In genomic region chr4:88138561-88138960, GRCh38 we compare ENCODE assay signal across 18 cellular contexts. TPM values are rescaled to one million over a fixed set of nuclear protein-coding genes. Genes with fewer than 3 reads are reported as not detected.
DNase-seq lines count a peak whose midpoint lies in the region; ATAC-seq, FAIRE-seq and TF ChIP-seq lines count a peak whose summit lies in the region.
"Had no signal": no experiment of that assay in that cellular context is flagged by ENCODE, and none has a peak within 500 bp of the region (broad histone marks: within the 10 kb centered on the region; RNA-seq: fewer than 3 reads in every experiment).

No MANE protein-coding gene starts in this region.

- H3K27me3 ChIP-seq in breast epithelium (no peaks in the 10 kb centered on the region), astrocyte (ENCODE audit: insufficient read depth, low read length) (peaks cover 3% of the 10 kb centered on the region), foreskin keratinocyte (no peaks in the 10 kb centered on the region), subcutaneous abdominal adipose tissue (ENCODE audit: control insufficient read depth in 5 of 5, insufficient read depth in 4 of 5, low read length in 5 of 5) (no peaks in the 10 kb centered on the region), uterus (no peaks in the 10 kb centered on the region)
- H3K27me3 ChIP-seq: ascending aorta, tibial nerve had no signal

- H3K27me3 Mint-ChIP-seq in MCF 10A (ENCODE audit: insufficient read depth, unreplicated experiment) (no peaks in the 10 kb centered on the region), astrocyte (ENCODE audit: low read depth, unreplicated experiment) (no peaks in the 10 kb centered on the region)

- CTCF ChIA-PET in MCF 10A (lab: Yijun Ruan, JAX) = interaction anchor here (0.6 kb wide), 1 partner anchor 105 kb away, joined by 4 read pairs; no protein-coding TSS in a partner anchor

- no peak overlapping the region for H3K27ac ChIP-seq in breast epithelium
- no peak overlapping the region for H3K27ac ChIP-seq in astrocyte (ENCODE audit: low read depth, low read length)
- H3K27ac ChIP-seq in foreskin keratinocyte = no peak overlapping the region
- H3K27ac ChIP-seq in subcutaneous abdominal adipose tissue (ENCODE audit: low read depth, low read length) = peak overlapping the region; percentile 29
- no peak overlapping the region for H3K27ac ChIP-seq in uterus
- H3K27ac ChIP-seq: 22Rv1, ascending aorta, tibial nerve had no signal

- H3K4me3 Mint-ChIP-seq in MCF 10A (ENCODE audit: unreplicated experiment) (no peak overlapping the region), astrocyte (ENCODE audit: unreplicated experiment) (no peak overlapping the region)
- H3K4me3 Mint-ChIP-seq: activated T-cell treated with anti-CD3 and anti-CD28 coated beads, Interleukin-2, amount 50 U/mL, for 72 hours; natural killer cell had no signal

- H3K36me3 Mint-ChIP-seq in MCF 10A (ENCODE audit: insufficient read depth, unreplicated experiment) = no peaks in the 10 kb centered on the region
- no peaks in the 10 kb centered on the region for H3K36me3 Mint-ChIP-seq in astrocyte (ENCODE audit: low read depth, unreplicated experiment)
- H3K36me3 Mint-ChIP-seq: natural killer cell had no signal

- no peaks in the 10 kb centered on the region for H3K9me3 ChIP-seq in breast epithelium
- no peaks in the 10 kb centered on the region for H3K9me3 ChIP-seq in astrocyte (ENCODE audit: insufficient read depth, low read depth, low read length)
- H3K9me3 ChIP-seq in subcutaneous abdominal adipose tissue (ENCODE audit: control insufficient read depth in 5 of 5, low read length in 5 of 5) = no peaks in the 10 kb centered on the region
- no peaks in the 10 kb centered on the region for H3K9me3 ChIP-seq in uterus
- H3K9me3 ChIP-seq: ascending aorta, tibial nerve had no signal

- H3K4me1 ChIP-seq in breast epithelium (no peaks in the 10 kb centered on the region), astrocyte (ENCODE audit: insufficient read depth, low read length) (peaks cover 6% of the 10 kb centered on the region), foreskin keratinocyte (peaks cover 14% of the 10 kb centered on the region), subcutaneous abdominal adipose tissue (ENCODE audit: control insufficient read depth in 5 of 5, insufficient read depth in 5 of 5, low read length in 5 of 5) (peaks cover 0 to 6% (median 4%) of the 10 kb centered on the region in 5 donors), uterus (no peaks in the 10 kb centered on the region)
- H3K4me1 ChIP-seq: ascending aorta had no signal

- H3K36me3 ChIP-seq in breast epithelium = no peaks in the 10 kb centered on the region
- H3K36me3 ChIP-seq in astrocyte (ENCODE audit: insufficient read depth, low read length) = no peaks in the 10 kb centered on the region
- H3K36me3 ChIP-seq in subcutaneous abdominal adipose tissue (ENCODE audit: control insufficient read depth in 5 of 5, insufficient read depth in 5 of 5, low read length in 5 of 5) = no peaks in the 10 kb centered on the region
- no peaks in the 10 kb centered on the region for H3K36me3 ChIP-seq in uterus
- H3K36me3 ChIP-seq: ascending aorta, tibial nerve had no signal

- H3K27ac Mint-ChIP-seq in MCF 10A (ENCODE audit: low read depth, unreplicated experiment) (no peak overlapping the region), astrocyte (ENCODE audit: unreplicated experiment) (peak overlapping the region; percentile 0)
- H3K27ac Mint-ChIP-seq: activated T-cell treated with anti-CD3 and anti-CD28 coated beads, Interleukin-2, amount 50 U/mL, for 72 hours; natural killer cell had no signal

- no peaks in the 10 kb centered on the region for H3K79me2 ChIP-seq in astrocyte (ENCODE audit: insufficient read depth, low read length)

- H3K9me3 Mint-ChIP-seq in MCF 10A (ENCODE audit: unreplicated experiment) = no peaks in the 10 kb centered on the region
- no peaks in the 10 kb centered on the region for H3K9me3 Mint-ChIP-seq in astrocyte (ENCODE audit: unreplicated experiment)
- H3K9me3 Mint-ChIP-seq: activated T-cell treated with anti-CD3 and anti-CD28 coated beads, Interleukin-2, amount 50 U/mL, for 72 hours; natural killer cell had no signal

- POLR2A ChIA-PET in MCF 10A (lab: Yijun Ruan, JAX) = no interaction called here

- FAIRE-seq in astrocyte (lab: Jason Lieb, UNC) (peak; percentile 20), urothelium cell line (lab: Jason Lieb, UNC) (no peak)

- H3K9ac ChIP-seq in astrocyte (ENCODE audit: low read length) (no peak overlapping the region), subcutaneous abdominal adipose tissue (ENCODE audit: low read length in 5 of 5) (peak overlapping the region in 1 of 5 donors; percentile 24)

- H4K20me1 ChIP-seq in astrocyte (ENCODE audit: insufficient read depth, low read length) = no peaks in the 10 kb centered on the region

- no peak for TF ChIP-seq POLR2A in breast epithelium (IDR thresholded peaks at IDR 0.05)
- TF ChIP-seq POLR2A in uterus (IDR thresholded peaks at IDR 0.05) = no peak

- TF ChIP-seq CTCF in MCF 10A (IDR thresholded peaks at IDR 0.05; ENCODE audit: unreplicated experiment) (no peak), breast epithelium (IDR thresholded peaks at IDR 0.05) (no peak), astrocyte (IDR thresholded peaks at IDR 0.05; ENCODE audit: insufficient read depth, low read depth, low read length) (no peak), foreskin keratinocyte (conservative IDR thresholded peaks at IDR 0.05) (no peak), uterus (IDR thresholded peaks at IDR 0.05) (no peak)

- peak overlapping the region; percentile 5 for H3K4me2 ChIP-seq in astrocyte (ENCODE audit: low read length)

- H3K4me3 ChIP-seq in breast epithelium (no peak overlapping the region), astrocyte (ENCODE audit: insufficient read depth, low read depth, low read length) (no peak overlapping the region), subcutaneous abdominal adipose tissue (ENCODE audit: low read depth in 1 of 5, low read length in 5 of 5) (no peak overlapping the region), uterus (no peak overlapping the region)
- H3K4me3 ChIP-seq: ascending aorta, tibial nerve had no signal

- ATAC-seq in foreskin keratinocyte (no peak), GM21381 (IDR thresholded peaks at IDR 0.05; ENCODE audit: unreplicated experiment) (no peak)
- ATAC-seq: activated T-cell treated with anti-CD3 and anti-CD28 coated beads, Interleukin-2, amount 50 U/mL, for 72 hours; natural killer cell had no signal

- DNase-seq in MCF 10A (ENCODE audit: unreplicated experiment) = peak; percentile 22
- DNase-seq in breast epithelium (ENCODE audit: low spot score in 2 of 2) = no peak
- peak; percentile 77 for DNase-seq in astrocyte (ENCODE audit: low read depth)
- DNase-seq in foreskin keratinocyte = peak; percentile 40 to 76
- no peak for DNase-seq in urothelium cell line (ENCODE audit: low spot score)
- no peak for DNase-seq in uterus
- DNase-seq: activated T-cell treated with anti-CD3 and anti-CD28 coated beads, Interleukin-2, amount 50 U/mL, for 72 hours; DMS79 treated with DMSO at 0.1 percent for 48 hours; KG1; natural killer cell; NCI-H2029; NK-92 treated with Interleukin-12 subunit alpha and Interleukin-12 subunit beta, amount 100 ng/mL, for 24 hours; SW 1271 had no signal

- H3K4me1 Mint-ChIP-seq in MCF 10A (ENCODE audit: insufficient read depth, unreplicated experiment) (peaks cover 6% of the 10 kb centered on the region), astrocyte (ENCODE audit: low read depth, unreplicated experiment) (peaks cover 24% of the 10 kb centered on the region)
- H3K4me1 Mint-ChIP-seq: natural killer cell had no signal

- intact Hi-C loops in MCF 10A (cut with micrococcal nuclease) (no loop called here), breast epithelium (cut with DNase I; ENCODE audit: low total_unique reads) (no loop called here), uterus (cut with DNase I; ENCODE audit: low total_unique reads) (no loop called here)

- no peak overlapping the region for H2AFZ ChIP-seq in astrocyte (ENCODE audit: low read depth, low read length)

- BruUV-seq in MCF 10A (replicated peaks; lab: Mats Ljungman, UMichigan) = no TSS peak

RNA-seq across cellular contexts. Expression of gene ABCG2, which starts 19.9 kb away (rescaled TPM):
- total RNA-seq in MCF 10A (2022) (0.07 and 0.12 TPM in 2 replicates), breast epithelium (1 to 10 TPM; 2.6 to 8.6 (median 6.9) TPM), astrocyte (0.34 and 2.5 TPM in 2 replicates), foreskin keratinocyte (2.2 and 4.5 TPM in 2 replicates), uterus (10 to 100 TPM; 35.9 to 61.8 (median 50.0) TPM)
- 0.76 and 1.5 TPM in 2 replicates for polyA plus RNA-seq in foreskin keratinocyte

Comparison
In these comparisons a context has a peak if more than half of its experiments do, and no peak if none do; other contexts are left out.
1. DNase-seq: peak in MCF 10A (single experiment), astrocyte (single experiment) and foreskin keratinocyte (2 of 2); none in breast epithelium (0 of 2), urothelium cell line (single experiment) and uterus (0 of 2).